22 cellular contexts compared by ENCODE assay signal in the genomic region with DNA sequence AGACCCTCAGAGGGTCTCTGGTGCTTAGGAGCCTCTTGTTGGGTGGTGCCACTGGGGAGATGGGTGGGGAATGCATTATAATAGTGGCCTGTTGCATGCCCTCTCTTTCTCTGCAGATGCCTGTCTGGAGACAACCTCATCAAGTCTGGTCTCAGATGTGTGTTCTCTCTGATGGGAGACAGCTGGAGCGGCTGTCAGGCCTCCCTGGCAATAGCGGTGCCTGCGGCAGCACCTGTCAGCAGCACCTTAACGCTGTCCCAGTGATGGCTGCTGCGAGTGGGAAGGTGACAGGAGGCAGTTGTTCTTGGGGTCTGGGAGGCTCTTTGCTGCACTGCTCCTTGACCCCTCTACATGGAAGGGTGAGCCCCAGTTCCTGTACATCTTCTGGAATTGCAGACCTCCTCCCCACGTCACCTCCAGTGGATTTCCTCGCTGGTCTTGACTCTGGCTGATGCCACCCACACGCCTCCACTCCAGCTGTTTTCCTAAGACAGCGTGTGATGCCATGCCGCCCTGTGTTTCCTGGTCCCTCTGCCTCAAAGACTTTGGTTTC.
DNase-seq lines count a peak whose midpoint lies in the region; ATAC-seq and TF ChIP-seq lines count a peak whose summit lies in the region.
"Had no signal": no experiment of that assay in that cellular context is flagged by ENCODE, and none has a peak within 500 bp of the region (broad histone marks: within the 10 kb centered on the region; RNA-seq: fewer than 3 reads in every experiment).

No MANE protein-coding gene starts in this region.

- H3K9me3 ChIP-seq in osteoblast (ENCODE audit: low read depth, low read length): no peaks in the 10 kb centered on the region
- H3K9me3 ChIP-seq: SJCRH30 had no signal

- H3K36me3 Mint-ChIP-seq in natural killer cell treated with Interleukin-12 subunit alpha and Interleukin-12 subunit beta and Interleukin-15 and Interleukin-18, amount 100 ng/mL, for 72 hours: peaks cover 1% of the 10 kb centered on the region
- H3K36me3 Mint-ChIP-seq in natural killer cell: no peaks in the 10 kb centered on the region
- no peaks in the 10 kb centered on the region for H3K36me3 Mint-ChIP-seq in activated T-cell treated with anti-CD3 and anti-CD28 coated beads, Interleukin-2, amount 50 U/mL, for 72 hours (ENCODE audit: insufficient read depth in 2 of 2)
- H3K36me3 Mint-ChIP-seq: CD14-positive monocyte had no signal

- H3K9me3 Mint-ChIP-seq in natural killer cell treated with Interleukin-12 subunit alpha and Interleukin-12 subunit beta and Interleukin-15 and Interleukin-18, amount 100 ng/mL, for 72 hours: peaks cover under 1% of the 10 kb centered on the region
- H3K9me3 Mint-ChIP-seq in natural killer cell: peaks cover 0 to 3% of the 10 kb centered on the region in 2 donors
- H3K9me3 Mint-ChIP-seq in activated T-cell treated with anti-CD3 and anti-CD28 coated beads, Interleukin-2, amount 50 U/mL, for 72 hours: peaks cover under 1 to 1% of the 10 kb centered on the region in 2 donors

- no peaks in the 10 kb centered on the region for H3K4me1 ChIP-seq in osteoblast (ENCODE audit: insufficient read depth, low read length)
- H3K4me1 ChIP-seq: SJCRH30 had no signal

- TF ChIP-seq POLR2A in lower leg skin (IDR thresholded peaks at IDR 0.05): no peak

- no peak overlapping the region for H3K27ac ChIP-seq in osteoblast (ENCODE audit: low read depth, low read length)
- H3K27ac ChIP-seq: HL-60, SJCRH30 had no signal

- 65 to 68% methylated on average over 9 to 10 of the region's 10 CpGs for whole genome bisulfite sequencing in lower leg skin, 2 donors

- intact Hi-C loops in natural killer cell (cut with micrococcal nuclease) (no loop called here), posterior vena cava (cut with DNase I) (no loop called here), lower leg skin (cut with DNase I; ENCODE audit: low total_unique reads) (no loop called here)

- no peak overlapping the region for H2AFZ ChIP-seq in osteoblast (ENCODE audit: low read length)

- peak; percentile 31 for DNase-seq in natural killer cell treated with Interleukin-12 subunit alpha and Interleukin-12 subunit beta and Interleukin-15 and Interleukin-18, amount 100 ng/mL, for 72 hours (ENCODE audit: low spot score)
- DNase-seq in natural killer cell (no peak), NCI-H2171 treated with DMSO at 0.1 percent for 48 hours (lab: John Stamatoyannopoulos, UW) (peak; percentile 74), left kidney (ENCODE audit: low read depth, low spot score) (peak; percentile 61), posterior vena cava (ENCODE audit: low spot score) (peak; percentile 54), lower leg skin (ENCODE audit: low spot score in 2 of 2) (no peak), osteoblast (ENCODE audit: insufficient read length, low spot score, missing footprints) (no peak)
- DNase-seq in activated T-cell treated with anti-CD3 and anti-CD28 coated beads, Interleukin-2, amount 50 U/mL, for 72 hours: no peak
- DNase-seq: Calu3, Kasumi-1, NCI-H1092 treated with DMSO at 0.1 percent for 48 hours, NCI-H1436, NCI-H1930, NCI-H2107, NCI-H345, NCI-H510A treated with DMSO at 0.1 percent for 48 hours, SJCRH30 had no signal

- no peak for TF ChIP-seq CTCF in natural killer cell (IDR thresholded peaks at IDR 0.05)
- TF ChIP-seq CTCF in lower leg skin (IDR thresholded peaks at IDR 0.05): no peak
- TF ChIP-seq CTCF in osteoblast (IDR thresholded peaks at IDR 0.05; ENCODE audit: extremely low read depth, low read depth, low read length): no peak

- peaks cover 17 to 24% of the 10 kb centered on the region in 2 donors for H3K27me3 Mint-ChIP-seq in natural killer cell treated with Interleukin-12 subunit alpha and Interleukin-12 subunit beta and Interleukin-15 and Interleukin-18, amount 100 ng/mL, for 72 hours
- peaks cover 15 to 30% of the 10 kb centered on the region in 2 donors for H3K27me3 Mint-ChIP-seq in natural killer cell (ENCODE audit: low read depth in 2 of 2)
- H3K27me3 Mint-ChIP-seq in activated T-cell treated with anti-CD3 and anti-CD28 coated beads, Interleukin-2, amount 50 U/mL, for 72 hours (ENCODE audit: low read depth): peaks cover 7% of the 10 kb centered on the region

- H3K27me3 ChIP-seq in osteoblast (ENCODE audit: insufficient read depth, low read length): peaks cover 49% of the 10 kb centered on the region

- H3K36me3 ChIP-seq in osteoblast (ENCODE audit: insufficient read depth, low read length): no peaks in the 10 kb centered on the region
- H3K36me3 ChIP-seq: SJCRH30 had no signal

- ATAC-seq in natural killer cell treated with Interleukin-12 subunit alpha and Interleukin-12 subunit beta and Interleukin-15 and Interleukin-18, amount 100 ng/mL, for 72 hours: no peak
- no peak for ATAC-seq in natural killer cell
- ATAC-seq in activated T-cell treated with anti-CD3 and anti-CD28 coated beads, Interleukin-2, amount 50 U/mL, for 72 hours (replicated peaks in 1 of 2): no peak
- ATAC-seq: HCT116, K562, Right ventricle myocardium inferior had no signal

- no peaks in the 10 kb centered on the region for H4K20me1 ChIP-seq in osteoblast (ENCODE audit: insufficient read depth, low read length)

- no peak overlapping the region for H3K4me2 ChIP-seq in osteoblast (ENCODE audit: insufficient read depth, low read length)

- no peak overlapping the region for H3K4me3 ChIP-seq in lower leg skin (ENCODE audit: low read depth, poor library complexity, severe bottlenecking)
- H3K4me3 ChIP-seq in osteoblast (ENCODE audit: insufficient read depth, low read length): no peak overlapping the region
- H3K4me3 ChIP-seq: K562, SJCRH30 had no signal

- no peaks in the 10 kb centered on the region for H3K79me2 ChIP-seq in osteoblast (ENCODE audit: insufficient read depth, low read length)

- no peaks in the 10 kb centered on the region for H3K4me1 Mint-ChIP-seq in natural killer cell treated with Interleukin-12 subunit alpha and Interleukin-12 subunit beta and Interleukin-15 and Interleukin-18, amount 100 ng/mL, for 72 hours (ENCODE audit: low read depth in 2 of 2)
- no peaks in the 10 kb centered on the region for H3K4me1 Mint-ChIP-seq in natural killer cell
- no peaks in the 10 kb centered on the region for H3K4me1 Mint-ChIP-seq in activated T-cell treated with anti-CD3 and anti-CD28 coated beads, Interleukin-2, amount 50 U/mL, for 72 hours (ENCODE audit: low read depth)
- H3K4me1 Mint-ChIP-seq: CD14-positive monocyte had no signal

- no peak overlapping the region for H3K4me3 Mint-ChIP-seq in natural killer cell treated with Interleukin-12 subunit alpha and Interleukin-12 subunit beta and Interleukin-15 and Interleukin-18, amount 100 ng/mL, for 72 hours
- H3K4me3 Mint-ChIP-seq in natural killer cell: no peak overlapping the region
- H3K4me3 Mint-ChIP-seq in activated T-cell treated with anti-CD3 and anti-CD28 coated beads, Interleukin-2, amount 50 U/mL, for 72 hours: no peak overlapping the region

- H3K27ac Mint-ChIP-seq in natural killer cell treated with Interleukin-12 subunit alpha and Interleukin-12 subunit beta and Interleukin-15 and Interleukin-18, amount 100 ng/mL, for 72 hours: no peak overlapping the region
- no peak overlapping the region for H3K27ac Mint-ChIP-seq in natural killer cell
- no peak overlapping the region for H3K27ac Mint-ChIP-seq in activated T-cell treated with anti-CD3 and anti-CD28 coated beads, Interleukin-2, amount 50 U/mL, for 72 hours
- H3K27ac Mint-ChIP-seq: CD14-positive monocyte had no signal

Comparison
In these comparisons a context has a peak if more than half of its experiments do, and no peak if none do; other contexts are left out.
1. DNase-seq: peak in natural killer cell treated with Interleukin-12 subunit alpha and Interleukin-12 subunit beta and Interleukin-15 and Interleukin-18, amount 100 ng/mL, for 72 hours (single experiment), NCI-H2171 treated with DMSO at 0.1 percent for 48 hours (single experiment), left kidney (single experiment) and posterior vena cava (single experiment); none in natural killer cell (single experiment), activated T-cell treated with anti-CD3 and anti-CD28 coated beads, Interleukin-2, amount 50 U/mL, for 72 hours (0 of 2), lower leg skin (0 of 2) and osteoblast (single experiment).